8 cellular contexts compared by ENCODE assay signal in the genomic region with DNA sequence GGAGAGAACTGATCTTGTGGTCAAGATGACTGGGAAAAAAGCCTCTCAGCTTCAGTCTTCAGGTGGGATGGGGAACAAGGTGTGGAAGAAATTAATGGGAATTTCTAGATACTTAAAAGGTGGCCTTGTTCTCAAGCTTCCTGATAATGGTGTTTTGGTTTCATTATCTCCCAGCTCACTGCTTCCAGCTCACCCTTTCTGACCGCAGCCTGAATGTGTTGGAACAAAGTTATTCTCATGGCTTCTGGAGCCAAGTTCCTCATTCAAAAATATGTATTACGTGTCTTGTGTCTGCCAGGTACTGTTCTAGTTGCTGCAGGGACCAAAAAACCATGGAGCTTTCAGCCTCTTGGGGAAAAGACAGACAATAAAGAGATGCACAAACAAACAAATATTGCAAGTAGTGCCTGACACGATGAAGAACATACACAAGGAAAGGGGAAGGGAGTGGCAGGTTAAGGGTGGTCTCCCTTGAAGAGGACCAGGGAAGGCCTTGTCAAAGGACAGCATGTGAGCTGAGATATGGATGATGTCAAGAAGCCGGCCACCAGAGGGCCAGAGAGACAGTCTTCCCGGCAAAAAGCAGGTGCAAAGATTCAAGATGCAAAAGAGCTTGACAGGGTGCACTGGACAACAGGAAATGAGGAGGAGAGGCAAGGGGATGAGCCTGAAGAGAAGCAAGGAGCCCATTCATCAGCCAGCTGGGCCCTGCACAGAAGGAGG. TPM values are rescaled to one million over a fixed set of nuclear protein-coding genes. Genes with fewer than 3 reads are reported as not detected.
A peak's percentile ranks its signal among the peaks of the same experiment; 100 is the strongest.
DNase-seq lines count a peak whose midpoint lies in the region; ATAC-seq, FAIRE-seq and TF ChIP-seq lines count a peak whose summit lies in the region.

No MANE protein-coding gene starts in this region.

- no peak overlapping the region for H3K18ac ChIP-seq in mesenchymal stem cell (ENCODE audit: low read depth in 1 of 2, low read length in 2 of 2)

- H4K91ac ChIP-seq in mesenchymal stem cell (ENCODE audit: low read length): no peak overlapping the region

- H3K9me3 ChIP-seq in WERI-Rb-1 (ENCODE audit: severe bottlenecking): no peaks in the 10 kb centered on the region
- no peaks in the 10 kb centered on the region for H3K9me3 ChIP-seq in mesenchymal stem cell (ENCODE audit: control insufficient read depth, low read length)

- no peaks in the 10 kb centered on the region for H3K4me1 ChIP-seq in mesenchymal stem cell (ENCODE audit: control insufficient read depth, insufficient read depth, low read depth, low read length)

- no peak overlapping the region for H2BK12ac ChIP-seq in mesenchymal stem cell (ENCODE audit: low read length in 2 of 2)

- H3K27ac ChIP-seq in WERI-Rb-1 (no peak overlapping the region), mesenchymal stem cell (ENCODE audit: low read length, poor library complexity, severe bottlenecking) (no peak overlapping the region)

- 61% methylated on average over 5 of the region's 5 CpGs for WGBS in mesenchymal stem cell

- no peak overlapping the region for H2BK5ac ChIP-seq in mesenchymal stem cell (ENCODE audit: low read depth, low read length, poor library complexity, severe bottlenecking)

- H3K36me3 ChIP-seq in WERI-Rb-1: no peaks in the 10 kb centered on the region
- no peaks in the 10 kb centered on the region for H3K36me3 ChIP-seq in mesenchymal stem cell (ENCODE audit: control insufficient read depth in 1 of 2, insufficient read depth in 2 of 2, low read depth in 1 of 2, low read length in 2 of 2)

- no peaks in the 10 kb centered on the region for H3K79me1 ChIP-seq in mesenchymal stem cell (replicated peaks; ENCODE audit: low read length, poor library complexity, severe bottlenecking)

- H3K23ac ChIP-seq in mesenchymal stem cell (ENCODE audit: low read length in 2 of 2): no peak overlapping the region

- H3K4me3 Mint-ChIP-seq in activated CD8-positive, alpha-beta memory T cell treated with anti-CD3 and anti-CD28 coated beads, Interleukin-2, amount 10 ng/mL, durations not matched to agents 7 days and 5 days: no peak overlapping the region

- H2AK5ac ChIP-seq in mesenchymal stem cell (ENCODE audit: low read length, severe bottlenecking): no peak overlapping the region

- DNase-seq in COLO668 (lab: John Stamatoyannopoulos, UW; ENCODE audit: unreplicated experiment) (peak; percentile 12), HTR-8/SVneo (ENCODE audit: insufficient read length, low spot score) (peak; percentile 17), WERI-Rb-1 (no peak), mesenchymal stem cell (peak; percentile 6), HK-2 (ENCODE audit: unreplicated experiment) (no peak), NCI-H774 (lab: John Stamatoyannopoulos, UW) (no peak)
- no peak for DNase-seq in activated CD8-positive, alpha-beta memory T cell treated with anti-CD3 and anti-CD28 coated beads, Interleukin-2, amount 10 ng/mL, durations not matched to agents 7 days and 5 days
- DNase-seq in stimulated activated CD4-positive, alpha-beta T cell treated with anti-CD3 and anti-CD28 coated beads, Interleukin-2, amount 100 ng/mL, for 24 hours: no peak

- H3K27me3 ChIP-seq in WERI-Rb-1 (ENCODE audit: insufficient read depth, low read depth, severe bottlenecking) (peaks cover 37% of the 10 kb centered on the region), mesenchymal stem cell (ENCODE audit: control insufficient read depth in 1 of 2, insufficient read depth in 1 of 2, low read length in 2 of 2) (no peaks in the 10 kb centered on the region)

- no peak overlapping the region for H3K9ac ChIP-seq in mesenchymal stem cell (ENCODE audit: low read length)

- H3K4me1 Mint-ChIP-seq in activated CD8-positive, alpha-beta memory T cell treated with anti-CD3 and anti-CD28 coated beads, Interleukin-2, amount 10 ng/mL, durations not matched to agents 7 days and 5 days: no peaks in the 10 kb centered on the region

- TF ChIP-seq CTCF in WERI-Rb-1 (IDR thresholded peaks at IDR 0.05; ENCODE audit: low read depth, low read length): peak; percentile 8; the same call in 1 of the 2 replicates

- no peaks in the 10 kb centered on the region for H3K9me3 Mint-ChIP-seq in activated CD8-positive, alpha-beta memory T cell treated with anti-CD3 and anti-CD28 coated beads, Interleukin-2, amount 10 ng/mL, durations not matched to agents 7 days and 5 days (ENCODE audit: low read depth)

- no peaks in the 10 kb centered on the region for H3K36me3 Mint-ChIP-seq in activated CD8-positive, alpha-beta memory T cell treated with anti-CD3 and anti-CD28 coated beads, Interleukin-2, amount 10 ng/mL, durations not matched to agents 7 days and 5 days

- FAIRE-seq in HTR-8/SVneo (lab: Jason Lieb, UNC): no peak

- H4K8ac ChIP-seq in mesenchymal stem cell (ENCODE audit: low read length): no peak overlapping the region

- H3K27ac Mint-ChIP-seq in activated CD8-positive, alpha-beta memory T cell treated with anti-CD3 and anti-CD28 coated beads, Interleukin-2, amount 10 ng/mL, durations not matched to agents 7 days and 5 days: no peak overlapping the region

- CTCF ChIA-PET in activated CD8-positive, alpha-beta memory T cell treated with anti-CD3 and anti-CD28 coated beads, Interleukin-2, amount 10 ng/mL, durations not matched to agents 7 days and 5 days (lab: Charles Lee): no interaction called here

- no peak for ATAC-seq in activated CD8-positive, alpha-beta memory T cell treated with anti-CD3 and anti-CD28 coated beads, Interleukin-2, amount 10 ng/mL, durations not matched to agents 7 days and 5 days

- H3K14ac ChIP-seq in mesenchymal stem cell (ENCODE audit: low read length in 2 of 2): no peak overlapping the region

- no peak overlapping the region for H2BK15ac ChIP-seq in mesenchymal stem cell (ENCODE audit: low read depth, poor library complexity, severe bottlenecking)

- H2BK120ac ChIP-seq in mesenchymal stem cell (ENCODE audit: low read depth, low read length): no peak overlapping the region

- H3K4ac ChIP-seq in mesenchymal stem cell (ENCODE audit: low read depth in 1 of 2, low read length in 2 of 2): no peak overlapping the region

- H3K4me3 ChIP-seq in WERI-Rb-1 (ENCODE audit: low read depth, low read length): no peak overlapping the region
- no peak overlapping the region for H3K4me3 ChIP-seq in mesenchymal stem cell (ENCODE audit: insufficient read depth in 1 of 2, low read depth in 1 of 2, low read length in 2 of 2)

- H3K27me3 Mint-ChIP-seq in activated CD8-positive, alpha-beta memory T cell treated with anti-CD3 and anti-CD28 coated beads, Interleukin-2, amount 10 ng/mL, durations not matched to agents 7 days and 5 days: no peaks in the 10 kb centered on the region

- H3K4me2 ChIP-seq in mesenchymal stem cell (ENCODE audit: low read length, poor library complexity, severe bottlenecking): no peak overlapping the region

- H2AFZ ChIP-seq in mesenchymal stem cell (ENCODE audit: low read depth, low read length): no peak overlapping the region

RNA-seq across cellular contexts. Expression of a gene that starts 35.5 kb away (rescaled TPM):
- 11.2 TPM for polyA plus RNA-seq in mesenchymal stem cell (2013, experiment 1 of 2)
- 11.7 TPM for polyA plus RNA-seq in mesenchymal stem cell (2013, experiment 2 of 2)
- total RNA-seq in activated CD8-positive, alpha-beta memory T cell treated with anti-CD3 and anti-CD28 coated beads, Interleukin-2, amount 10 ng/mL, durations not matched to agents 7 days and 5 days: under 1 TPM in 1 of 2 experiments, not detected in 1; 0.09 TPM

Comparison
In these comparisons a context has a peak if more than half of its experiments do, and no peak if none do; other contexts are left out.
1. DNase-seq: peak in COLO668 (single experiment), HTR-8/SVneo (single experiment) and mesenchymal stem cell (single experiment); none in WERI-Rb-1 (single experiment), HK-2 (single experiment), activated CD8-positive, alpha-beta memory T cell treated with anti-CD3 and anti-CD28 coated beads, Interleukin-2, amount 10 ng/mL, durations not matched to agents 7 days and 5 days (single experiment), stimulated activated CD4-positive, alpha-beta T cell treated with anti-CD3 and anti-CD28 coated beads, Interleukin-2, amount 100 ng/mL, for 24 hours (0 of 2) and NCI-H774 (single experiment).